Comparison of ENCODE assay signal across 31 cellular contexts in the genomic region with DNA sequence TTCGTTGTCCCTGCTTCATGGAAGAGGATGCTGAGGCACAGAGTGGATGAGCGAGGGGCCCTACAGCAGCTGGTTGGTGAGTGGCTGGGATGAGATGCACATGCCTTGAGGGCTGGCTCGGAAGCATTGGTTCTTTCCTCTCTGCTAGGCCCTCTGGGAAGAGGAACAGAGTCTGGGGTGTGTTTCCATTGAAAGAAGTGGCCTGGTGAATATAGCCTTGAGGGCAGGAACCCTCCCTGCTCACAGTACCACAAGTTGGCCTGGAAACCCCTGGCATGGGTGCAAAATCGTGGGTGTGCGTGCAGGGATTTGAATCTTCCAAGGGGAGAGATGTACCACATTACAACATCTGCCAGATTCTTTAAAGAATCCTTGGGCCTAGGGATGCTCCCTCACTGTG. TPM values are rescaled to one million over a fixed set of nuclear protein-coding genes. Genes with fewer than 3 reads are reported as not detected.
"Had no signal": no experiment of that assay in that cellular context is flagged by ENCODE, and none has a peak within 500 bp of the region (broad histone marks: within the 10 kb centered on the region; RNA-seq: fewer than 3 reads in every experiment).

No MANE protein-coding gene starts in this region.

- H3K4me3 ChIP-seq: dorsolateral prefrontal cortex, gastrocnemius medialis, heart left ventricle, hepatocyte, mucosa of descending colon, psoas muscle, sigmoid colon, skin epidermis, spleen, thoracic aorta, tibial nerve, upper lobe of right lung, uterus had no signal

- H3K27ac ChIP-seq: gastrocnemius medialis, heart left ventricle, hepatocyte, psoas muscle, sigmoid colon, skin epidermis, spleen, thoracic aorta, tibial nerve, upper lobe of right lung, uterus had no signal

- H2AFZ ChIP-seq: hepatocyte had no signal

- H3K27me3 ChIP-seq: dorsolateral prefrontal cortex, gastrocnemius medialis, heart left ventricle, hepatocyte, sigmoid colon, tibial nerve, upper lobe of right lung, uterus had no signal

- H3K4me1 ChIP-seq: gastrocnemius medialis, psoas muscle, sigmoid colon, spleen, tibial nerve, upper lobe of right lung, uterus had no signal

- H3K79me2 ChIP-seq: hepatocyte had no signal

- DNase-seq: cerebellar nuclear complex; dorsolateral prefrontal cortex; effector CD4-positive, alpha-beta T cell; foreskin fibroblast; gastrocnemius medialis; heart left ventricle; kidney; mesenchymal stem cell; mucosa of descending colon; naive thymus-derived CD4-positive, alpha-beta T cell; nephron progenitor cell; psoas muscle; right cardiac atrium; sigmoid colon; spleen; stimulated activated CD4-positive, alpha-beta T cell treated with anti-CD3 and anti-CD28 coated beads, Interleukin-4, amount 100 ng/mL, for 4 hours; stimulated activated naive B cell treated with anti-CD40 and anti-IgM and Interleukin-4, amounts not matched to agents 10 μg/mL and 1 μg/mL and 100 μg/mL, for 72 hours; upper lobe of right lung; uterus had no signal

- H3K4me2 ChIP-seq: hepatocyte had no signal

- H3K36me3 ChIP-seq: gastrocnemius medialis, heart left ventricle, sigmoid colon, spleen, thoracic aorta, tibial nerve, upper lobe of right lung, uterus had no signal

- H3K9me3 ChIP-seq: gastrocnemius medialis, heart left ventricle, mucosa of descending colon, psoas muscle, sigmoid colon, spleen, thoracic aorta, tibial nerve, upper lobe of right lung, uterus had no signal

- ATAC-seq: gastrocnemius medialis; left lobe of liver; mucosa of descending colon; naive thymus-derived CD4-positive, alpha-beta T cell; psoas muscle; stimulated activated naive B cell treated with anti-CD40 and anti-IgM and Interleukin-4, amounts not matched to agents 10 μg/mL and 1 μg/mL and 100 μg/mL, for 72 hours; upper lobe of right lung had no signal

RNA-seq across cellular contexts. Expression of a gene that starts 37.6 kb away (rescaled TPM):
- total RNA-seq: gastrocnemius medialis; glomerular endothelial cell; hepatocyte; kidney; left lobe of liver; lower leg skin; lung microvascular endothelial cell; mesothelial cell of epicardium; naive thymus-derived CD4-positive, alpha-beta T cell; osteoblast; psoas muscle; renal cortical epithelial cell; right cardiac atrium; spleen; thoracic aorta; tibial nerve; upper lobe of right lung; uterus had no signal
- polyA plus RNA-seq: esophagus; hepatocyte; naive thymus-derived CD4-positive, alpha-beta T cell; sigmoid colon; spleen had no signal
